28 cellular contexts compared by ENCODE assay signal in genomic region chr11:112989198-112989597, GRCh38. TPM values are rescaled to one million over a fixed set of nuclear protein-coding genes. Genes with fewer than 3 reads are reported as not detected.
"Had no signal": no experiment of that assay in that cellular context is flagged by ENCODE, and none has a peak within 500 bp of the region (broad histone marks: within the 10 kb centered on the region; RNA-seq: fewer than 3 reads in every experiment).

No MANE protein-coding gene starts in this region.

- FAIRE-seq: colon, endometrium, endothelial cell of umbilical vein, frontal cortex had no signal

- ATAC-seq: effector memory CD8-positive, alpha-beta T cell; esophagus mucosa; foreskin keratinocyte; gastrocnemius medialis; gastroesophageal sphincter; heart left ventricle; heart right ventricle had no signal

- H3K27ac ChIP-seq: colonic mucosa, coronary artery, dorsolateral prefrontal cortex, epithelial cell of prostate, esophagus muscularis mucosa, esophagus squamous epithelium, foreskin keratinocyte, gastrocnemius medialis, gastroesophageal sphincter, heart left ventricle, heart right ventricle had no signal

- DNase-seq: colonic mucosa; cortex of kidney; dermis blood vessel endothelial cell; dorsolateral prefrontal cortex; effector CD4-positive, alpha-beta T cell; effector CD8-positive, alpha-beta T cell; effector memory CD4-positive, alpha-beta T cell; effector memory CD8-positive, alpha-beta T cell; endodermal cell; erythroblast; esophagus squamous epithelium; foreskin fibroblast; foreskin keratinocyte; foreskin melanocyte; gastrocnemius medialis; glutamatergic neuron; head of caudate nucleus; heart left ventricle; heart right ventricle had no signal

- H3K4me3 ChIP-seq: colonic mucosa, coronary artery, dorsolateral prefrontal cortex, esophagus muscularis mucosa, esophagus squamous epithelium, gastrocnemius medialis, gastroesophageal sphincter, heart left ventricle, heart right ventricle had no signal

- H3K4me1 ChIP-seq: colonic mucosa, esophagus muscularis mucosa, esophagus squamous epithelium, foreskin keratinocyte, gastrocnemius medialis, gastroesophageal sphincter had no signal

- H3K27me3 ChIP-seq: colonic mucosa, dorsolateral prefrontal cortex, esophagus muscularis mucosa, esophagus squamous epithelium, gastrocnemius medialis, gastroesophageal sphincter, heart left ventricle, heart right ventricle had no signal

- H3K36me3 ChIP-seq: colonic mucosa, esophagus muscularis mucosa, esophagus squamous epithelium, gastrocnemius medialis, gastroesophageal sphincter, heart left ventricle, heart right ventricle had no signal

- H3K9me3 ChIP-seq: colonic mucosa had no signal

RNA-seq across cellular contexts. Expression of gene NCAM1, which starts 28.0 kb away (rescaled TPM):
- total RNA-seq: endothelial cell of umbilical vein had no signal
